Comparison of ENCODE assay signal across 15 cellular contexts in genomic region chr2:119958642-119959268, GRCh38. TPM values are rescaled to one million over a fixed set of nuclear protein-coding genes. Genes with fewer than 3 reads are reported as not detected.
A peak's percentile ranks its signal among the peaks of the same experiment; 100 is the strongest.
DNase-seq lines count a peak whose midpoint lies in the region; ATAC-seq and TF ChIP-seq lines count a peak whose summit lies in the region.
"Had no signal": no experiment of that assay in that cellular context is flagged by ENCODE, and none has a peak within 500 bp of the region (broad histone marks: within the 10 kb centered on the region; RNA-seq: fewer than 3 reads in every experiment).

No MANE protein-coding gene starts in this region.

- intact Hi-C loops in CD8-positive, alpha-beta T cell (cut with DNase I, micrococcal nuclease), result loop anchor here in 1 of 2 experiments (2.0 kb wide), 1 partner anchor 18 kb away; no protein-coding TSS in a partner anchor

- H3K4me3 ChIP-seq in CD8-positive, alpha-beta T cell (ENCODE audit: low read depth, low read length), result no peak overlapping the region
- H3K4me3 ChIP-seq in brain microvascular endothelial cell (ENCODE audit: low read depth, low read length) (no peak overlapping the region), mesendoderm (ENCODE audit: low read length) (no peak overlapping the region)
- H3K4me3 ChIP-seq: body of pancreas had no signal

- no peak for ATAC-seq in CD8-positive, alpha-beta T cell
- no peak for ATAC-seq in GM21529 (IDR thresholded peaks at IDR 0.05; ENCODE audit: unreplicated experiment)
- no peak for ATAC-seq in HG03571 (IDR thresholded peaks at IDR 0.05; ENCODE audit: unreplicated experiment)
- ATAC-seq: body of pancreas, esophagus mucosa had no signal

- no peak overlapping the region for H3K9ac ChIP-seq in mesendoderm (ENCODE audit: low read length)
- H3K9ac ChIP-seq: SK-N-SH had no signal

- no peaks in the 10 kb centered on the region for H3K79me1 ChIP-seq in mesendoderm (ENCODE audit: low read length)

- no peak overlapping the region for H4K5ac ChIP-seq in mesendoderm (ENCODE audit: low read length)

- DNase-seq in CD8-positive, alpha-beta T cell, result no peak
- peak; percentile 17 for DNase-seq in LHCN-M2 (ENCODE audit: low read depth)
- peak; percentile 16 for DNase-seq in brain microvascular endothelial cell
- DNase-seq in mesendoderm, result peak; percentile 1
- no peak for DNase-seq in NCI-H524 (lab: John Stamatoyannopoulos, UW)
- DNase-seq: body of pancreas, dermis blood vessel endothelial cell, Kasumi-1, naive B cell, NCI-H1694 treated with DMSO at 0.1 percent for 48 hours, NCI-H526 treated with DMSO at 0.1 percent for 48 hours, SK-N-SH had no signal

- no peak overlapping the region for H3K18ac ChIP-seq in mesendoderm (ENCODE audit: low read length)

- H2BK120ac ChIP-seq in mesendoderm (ENCODE audit: low read depth, low read length), result no peak overlapping the region

- H3K27me3 Mint-ChIP-seq in CD8-positive, alpha-beta T cell (ENCODE audit: low read depth), result no peaks in the 10 kb centered on the region
- H3K27me3 Mint-ChIP-seq: naive B cell had no signal

- no peak overlapping the region for H2BK15ac ChIP-seq in mesendoderm (replicated peaks; ENCODE audit: low read depth)

- H3K9me3 ChIP-seq in CD8-positive, alpha-beta T cell (ENCODE audit: low read length), result no peaks in the 10 kb centered on the region
- H3K9me3 ChIP-seq: body of pancreas, SK-N-SH had no signal

- H2AK5ac ChIP-seq in mesendoderm (ENCODE audit: low read length), result no peak overlapping the region

- H2BK5ac ChIP-seq in mesendoderm (ENCODE audit: low read length), result no peak overlapping the region

- H3K4me2 ChIP-seq in mesendoderm (ENCODE audit: low read length), result no peak overlapping the region
- H3K4me2 ChIP-seq: SK-N-SH had no signal

- no peak for TF ChIP-seq CTCF in CD8-positive, alpha-beta T cell (IDR thresholded peaks at IDR 0.05)
- no peak for TF ChIP-seq CTCF in brain microvascular endothelial cell (IDR thresholded peaks at IDR 0.05; ENCODE audit: low read depth, low read length, missing control alignments)

- H3K9me3 Mint-ChIP-seq in CD8-positive, alpha-beta T cell, result no peaks in the 10 kb centered on the region
- H3K9me3 Mint-ChIP-seq: naive B cell had no signal

- H3K27ac Mint-ChIP-seq in CD8-positive, alpha-beta T cell, result peak overlapping the region; percentile 70
- H3K27ac Mint-ChIP-seq: naive B cell had no signal

- H3K4me1 Mint-ChIP-seq in CD8-positive, alpha-beta T cell (ENCODE audit: low read depth), result peaks cover 15% of the 10 kb centered on the region
- H3K4me1 Mint-ChIP-seq: naive B cell had no signal

- no peak overlapping the region for H3K23ac ChIP-seq in mesendoderm (ENCODE audit: low read length)

- no peak overlapping the region for H4K8ac ChIP-seq in mesendoderm (ENCODE audit: low read depth, low read length)

- no peaks in the 10 kb centered on the region for H3K79me2 ChIP-seq in mesendoderm (ENCODE audit: control insufficient read depth, insufficient read depth, low read length)

- H3K27me3 ChIP-seq in CD8-positive, alpha-beta T cell (ENCODE audit: insufficient read depth, low read length), result no peaks in the 10 kb centered on the region
- H3K27me3 ChIP-seq in brain microvascular endothelial cell (replicated peaks), result no peaks in the 10 kb centered on the region
- no peaks in the 10 kb centered on the region for H3K27me3 ChIP-seq in mesendoderm (ENCODE audit: insufficient read depth, low read length, poor library complexity)
- H3K27me3 ChIP-seq: body of pancreas had no signal

- H3K27ac ChIP-seq in CD8-positive, alpha-beta T cell (ENCODE audit: low read depth, low read length), result no peak overlapping the region
- no peak overlapping the region for H3K27ac ChIP-seq in brain microvascular endothelial cell
- H3K27ac ChIP-seq in mesendoderm (ENCODE audit: low read depth, low read length), result no peak overlapping the region
- H3K27ac ChIP-seq: body of pancreas had no signal

- peaks cover 78% of the 10 kb centered on the region for H3K36me3 Mint-ChIP-seq in CD8-positive, alpha-beta T cell

- POLR2A ChIA-PET in CD8-positive, alpha-beta T cell (lab: Charles Lee), result interaction anchor here (0.6 kb wide), 1 partner anchor 56 kb away, joined by 5 read pairs; no protein-coding TSS in a partner anchor

- in situ Hi-C loops in brain microvascular endothelial cell (cut with HindIII; ENCODE audit: low pct_ligation_motif_present, low sequenced_read_pairs), result no loop called here

- no peak overlapping the region for H3K4me3 Mint-ChIP-seq in CD8-positive, alpha-beta T cell
- H3K4me3 Mint-ChIP-seq: naive B cell had no signal

- H3K4me1 ChIP-seq in CD8-positive, alpha-beta T cell (ENCODE audit: insufficient read depth, low read length), result no peaks in the 10 kb centered on the region
- H3K4me1 ChIP-seq in mesendoderm (ENCODE audit: control insufficient read depth, low read depth, low read length), result no peaks in the 10 kb centered on the region
- H3K4me1 ChIP-seq: body of pancreas had no signal

- no peak overlapping the region for H3K56ac ChIP-seq in mesendoderm (ENCODE audit: low read length)

- CTCF ChIA-PET in CD8-positive, alpha-beta T cell (lab: Charles Lee), result interaction anchor here (0.8 to 1.1 kb wide), 2 partner anchors 216 to 218 kb away, joined by 3 read pairs; no protein-coding TSS in a partner anchor

- peaks cover 46% of the 10 kb centered on the region for H3K36me3 ChIP-seq in CD8-positive, alpha-beta T cell (ENCODE audit: insufficient read depth, low read length)
- H3K36me3 ChIP-seq in brain microvascular endothelial cell (replicated peaks) (peaks cover 2% of the 10 kb centered on the region), mesendoderm (ENCODE audit: control insufficient read depth, insufficient read depth, low read length) (no peaks in the 10 kb centered on the region)

- H3K4ac ChIP-seq in mesendoderm (ENCODE audit: low read depth, low read length), result no peak overlapping the region

RNA-seq across cellular contexts. Expression of gene EPB41L5, which starts 54.1 kb away (rescaled TPM):
- total RNA-seq in CD8-positive, alpha-beta T cell, result 1 to 10 TPM; 5.1 to 5.8 TPM
- 13.9 and 14.0 TPM in 2 replicates for total RNA-seq in LHCN-M2 (2014; rRNA removed)
- 4.2 TPM for polyA plus RNA-seq in LHCN-M2 (2012)
- 16.5 TPM for polyA plus RNA-seq in mesendoderm (2013, experiment 1 of 2)
- 15.8 TPM for polyA plus RNA-seq in mesendoderm (2013, experiment 2 of 2)

Comparison
In these comparisons a context has a peak if more than half of its experiments do, and no peak if none do; other contexts are left out.
1. DNase-seq: peak in LHCN-M2 (single experiment), brain microvascular endothelial cell (single experiment) and mesendoderm (single experiment); none in CD8-positive, alpha-beta T cell (0 of 7) and NCI-H524 (0 of 2).